Comparison of ENCODE assay signal across 2 cellular contexts in genomic region chr16:57656342-57656955, GRCh38.
A peak's percentile ranks its signal among the peaks of the same experiment; 100 is the strongest.
TF ChIP-seq lines count a peak whose summit lies in the region.

No MANE protein-coding gene starts in this region.

TF ChIP-seq in HEK293, 187 proteins besides CTCF, POLR2A, EP300 and RAD21:
- no peak for TF ChIP-seq ZNF747 (tag by site-specific recombination; IDR thresholded peaks at IDR 0.05)
- peak; percentile 68; the same call in 1 of the 2 replicates for TF ChIP-seq ZNF768 (tag by site-specific recombination; IDR thresholded peaks at IDR 0.05)
TF ChIP-seq in HEK293: peak in this region for 1.

TF ChIP-seq in K562, 482 proteins besides CTCF, POLR2A, EP300 and RAD21:
- TF ChIP-seq CHD4 (IDR thresholded peaks at IDR 0.05; ENCODE audit: insufficient read depth, insufficient replicate concordance, low read depth, low read length, poor library complexity, severe bottlenecking) (peak; percentile 85), ZNF24 (IDR thresholded peaks at IDR 0.05) (no peak), MXI1 (IDR thresholded peaks at IDR 0.05; ENCODE audit: low read depth, low read length) (no peak), ETV1 (tag; conservative IDR thresholded peaks at IDR 0.05; ENCODE audit: low read depth) (no peak), ZNF445 (CRISPR knock-in tag; IDR thresholded peaks at IDR 0.05; ENCODE audit: low read depth) (no peak), RBM25 (IDR thresholded peaks at IDR 0.05; ENCODE audit: low read depth, low read length, severe bottlenecking) (peak; percentile 90), ESRRA (IDR thresholded peaks at IDR 0.05; ENCODE audit: borderline replicate concordance, low read depth) (peak; percentile 25; the same call in 1 of the 2 replicates), SMARCA5 (IDR thresholded peaks at IDR 0.05) (peak; percentile 81; the same call in 1 of the 2 replicates), ZBTB1 (CRISPR knock-in tag; IDR thresholded peaks at IDR 0.05; ENCODE audit: borderline replicate concordance, low read depth) (no peak), HMG20B (CRISPR knock-in tag; IDR thresholded peaks at IDR 0.05) (no peak), ZFP36 (IDR thresholded peaks at IDR 0.05; ENCODE audit: low read depth, low read length, partially characterized antibody) (peak; percentile 86), RCOR1 (IDR thresholded peaks at IDR 0.05; ENCODE audit: borderline replicate concordance in 1 of 2, low read depth in 2 of 2, low read length in 2 of 2) (peak in 1 of 2 experiments; percentile 62; a peak in 2 of 4 replicates), BCOR (IDR thresholded peaks at IDR 0.05) (peak; percentile 82), ADNP (tag; IDR thresholded peaks at IDR 0.05) (peak; percentile 92), ZNF668 (CRISPR knock-in tag; IDR thresholded peaks at IDR 0.05) (no peak), HDAC6 (IDR thresholded peaks at IDR 0.05; ENCODE audit: low read depth, low read length) (no peak), NFIX (CRISPR knock-in tag; IDR thresholded peaks at IDR 0.05; ENCODE audit: low read depth) (no peak), HDAC2 (IDR thresholded peaks at IDR 0.05) (peak; percentile 67; the same call in 1 of the 2 replicates), KDM1A (IDR thresholded peaks at IDR 0.05) (peak; percentile 65 to 81; a peak in 3 of 4 replicates)
